In the genomic region with DNA sequence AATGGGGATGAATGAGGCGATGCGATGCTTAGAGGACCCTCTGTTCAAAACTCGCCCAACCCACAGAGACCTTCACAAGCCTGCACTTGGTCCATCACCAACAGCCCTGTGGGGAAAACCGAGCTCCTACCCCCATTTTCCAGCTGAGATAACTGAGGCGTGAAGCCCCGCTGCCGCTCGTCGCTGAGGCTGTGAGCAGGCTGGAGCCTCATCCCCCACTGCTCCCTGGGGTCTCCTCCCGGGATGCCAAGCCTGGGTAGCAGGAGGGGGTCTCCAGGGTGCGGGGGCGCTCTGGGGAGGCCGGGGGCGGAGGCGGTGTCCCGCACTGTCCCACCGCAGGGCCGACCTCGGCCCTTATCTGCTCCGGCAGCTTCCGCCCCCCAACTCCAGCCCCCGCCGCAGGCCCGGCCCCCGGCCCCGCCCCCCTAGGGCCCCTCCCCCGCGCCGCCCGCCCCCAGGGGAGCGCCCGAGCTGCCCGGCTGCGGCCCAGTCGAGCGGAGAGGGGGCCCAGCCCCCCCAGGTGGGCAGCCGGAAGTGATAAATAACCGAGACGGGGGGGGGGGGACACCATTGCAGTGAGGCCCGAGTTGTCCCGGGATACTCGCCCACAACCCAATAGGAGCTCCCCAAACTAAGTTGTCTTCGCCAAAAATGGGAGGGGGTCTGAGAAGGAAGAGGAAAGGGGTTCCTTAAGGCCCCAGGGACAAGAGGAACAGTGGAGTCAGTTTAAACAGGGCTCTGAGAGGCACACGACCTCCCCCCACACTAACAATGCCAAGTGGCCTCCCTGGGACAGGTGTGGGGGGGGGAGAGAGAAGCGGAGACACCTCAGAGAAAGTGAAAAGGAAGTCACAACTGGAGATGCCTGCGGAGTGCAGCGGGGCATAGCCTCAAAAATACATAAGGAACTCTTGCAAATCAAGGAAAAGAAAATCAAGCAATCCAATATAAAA, we compare ENCODE assay signal across 8 cellular contexts. TPM values are rescaled to one million over a fixed set of nuclear protein-coding genes. Genes with fewer than 3 reads are reported as not detected.
DNase-seq lines count a peak whose midpoint lies in the region; ATAC-seq, FAIRE-seq and TF ChIP-seq lines count a peak whose summit lies in the region.

No MANE protein-coding gene starts in this region.

- H3K4me2 ChIP-seq in A549: peak overlapping the region; percentile 99

- no peaks in the 10 kb centered on the region for H3K27me3 ChIP-seq in effector memory CD4-positive, alpha-beta T cell (replicated peaks; ENCODE audit: control insufficient read depth, insufficient read depth, low read length, poor library complexity, severe bottlenecking)

- H3K4me1 ChIP-seq in A549: peaks cover 6% of the 10 kb centered on the region; the same call in 2 of the 3 replicates
- peaks cover 27% of the 10 kb centered on the region for H3K4me1 ChIP-seq in effector memory CD4-positive, alpha-beta T cell (ENCODE audit: control insufficient read depth, insufficient read depth, low read length, poor library complexity, severe bottlenecking)

- ATAC-seq in A549 (peak; percentile 32 to 62; a peak in 4 of 6 replicates), HG03060 (IDR thresholded peaks at IDR 0.05; ENCODE audit: low read depth, unreplicated experiment) (peak; percentile 19), naive B cell (ENCODE audit: low read depth in 2 of 2) (peak; percentile 71 to 73)

- no peaks in the 10 kb centered on the region for H3K36me3 ChIP-seq in effector memory CD4-positive, alpha-beta T cell (ENCODE audit: control insufficient read depth, insufficient read depth, low read length)

- TF ChIP-seq POLR2A in A549 (IDR thresholded peaks at IDR 0.05; ENCODE audit: low read length): no peak
- TF ChIP-seq POLR2A in GM18526 (IDR thresholded peaks at IDR 0.05; ENCODE audit: extremely low read depth, insufficient read length): peak; percentile 63

- 33% methylated on average over 11 of the region's 47 CpGs for WGBS in A549 (ENCODE audit: missing lambda C conversion rate)

- TF ChIP-seq CTCF in A549 (IDR thresholded peaks at IDR 0.05): no peak

- POLR2A ChIA-PET in A549 (lab: Yijun Ruan, JAX): interaction anchor here (0.6 to 1.0 kb wide), 3 partner anchors 13 to 537 kb away, joined by 4 to 5 read pairs (median 4); no protein-coding TSS in a partner anchor

- H3K27ac Mint-ChIP-seq in naive B cell: peak overlapping the region; percentile 84 to 97 (median 94)

- FAIRE-seq in A549 (lab: Jason Lieb, UNC): no peak
- FAIRE-seq in RCC 7860 (lab: Jason Lieb, UNC): no peak

- no peaks in the 10 kb centered on the region for H3K9me3 Mint-ChIP-seq in naive B cell

- no peak for TF ChIP-seq RAD21 in A549 (conservative IDR thresholded peaks at IDR 0.05 in 1 of 2, IDR thresholded peaks at IDR 0.05 in 1 of 2)

- no peaks in the 10 kb centered on the region for H3K9me3 ChIP-seq in A549
- H3K9me3 ChIP-seq in effector memory CD4-positive, alpha-beta T cell (ENCODE audit: control insufficient read depth, low read length): no peaks in the 10 kb centered on the region

- CTCF ChIA-PET in A549 (lab: Yijun Ruan, JAX): interaction anchor here (0.6 to 3.9 kb wide), 6 partner anchors 10 to 222 kb away, joined by 3 to 27 read pairs (median 4); no protein-coding TSS in a partner anchor

- no peak for DNase-seq in A549 (ENCODE audit: low read depth in 1 of 2, low spot score in 1 of 2)
- peak in 3 of 5 experiments; percentile 24 to 58 (median 30) for DNase-seq in T-helper 2 cell
- DNase-seq in effector memory CD4-positive, alpha-beta T cell: peak; percentile 15 to 33 (median 24)
- peak; percentile 53 for DNase-seq in naive B cell
- DNase-seq in RCC 7860 (ENCODE audit: low spot score): no peak
- DNase-seq in NCI-H82 (lab: John Stamatoyannopoulos, UW): no peak

- H3K27me3 Mint-ChIP-seq in naive B cell: no peaks in the 10 kb centered on the region

- peak overlapping the region; percentile 73 to 87 for H3K27ac ChIP-seq in A549
- H3K27ac ChIP-seq in effector memory CD4-positive, alpha-beta T cell (ENCODE audit: insufficient read depth, low read length, poor library complexity, severe bottlenecking): peak overlapping the region; percentile 63

- H3K4me3 Mint-ChIP-seq in naive B cell: peak overlapping the region; percentile 83 to 96 (median 92)

- H3K36me3 Mint-ChIP-seq in naive B cell: no peaks in the 10 kb centered on the region

- no peak for TF ChIP-seq EP300 in A549 (IDR thresholded peaks at IDR 0.05)

- peaks cover 44 to 60% (median 60%) of the 10 kb centered on the region in 3 donors for H3K4me1 Mint-ChIP-seq in naive B cell

- H3K4me3 ChIP-seq in A549: peak overlapping the region; percentile 63
- H3K4me3 ChIP-seq in effector memory CD4-positive, alpha-beta T cell (ENCODE audit: insufficient read depth, low read depth, low read length, poor library complexity, severe bottlenecking): peak overlapping the region; percentile 60

TF ChIP-seq in A549, 52 proteins besides CTCF, POLR2A, EP300 and RAD21:
- TF ChIP-seq, protein P1, sequence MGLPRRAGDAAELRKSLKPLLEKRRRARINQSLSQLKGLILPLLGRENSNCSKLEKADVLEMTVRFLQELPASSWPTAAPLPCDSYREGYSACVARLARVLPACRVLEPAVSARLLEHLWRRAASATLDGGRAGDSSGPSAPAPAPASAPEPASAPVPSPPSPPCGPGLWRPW (IDR thresholded peaks at IDR 0.05): no peak
- no peak for TF ChIP-seq POLR2AphosphoS2 (conservative IDR thresholded peaks at IDR 0.05; ENCODE audit: low read length)
- TF ChIP-seq HOXB13 (CRISPR knock-in tag; IDR thresholded peaks at IDR 0.05; ENCODE audit: low read depth): no peak
- TF ChIP-seq BHLHE40 (IDR thresholded peaks at IDR 0.05; ENCODE audit: low read depth, low read length): no peak
- TF ChIP-seq JUNB (IDR thresholded peaks at IDR 0.05): no peak

RNA-seq across cellular contexts. Expression of a gene that starts 8.3 kb away (rescaled TPM):
- 10.8 and 11.7 TPM in 2 replicates for polyA plus RNA-seq in A549 (2011; rRNA removed)
- polyA plus RNA-seq in A549 (2012; cell fraction: cytosol; rRNA removed): 29.6 and 43.5 TPM in 2 replicates
- polyA plus RNA-seq in A549 (2012; cell fraction: nucleus; rRNA removed): 101 and 127 TPM in 2 replicates
- 29.7 to 35.4 TPM (median 35.2 TPM) in 3 replicates for polyA plus RNA-seq in A549 (2017; fragmentation: RNase III; extraction: RNeasy Plus Mini Kit Qiagen cat#74134 plus additional on column Dnase treatment)
- 7.3 and 7.7 TPM in 2 replicates for polyA minus RNA-seq in A549 (2011; rRNA and poly(A)+ RNA removed)
- polyA plus RNA-seq in naive B cell (ENCODE audit: low read depth in 6 of 6): 10 to 100 TPM in 5 of 6 donors, 1 to 10 TPM in 1; 7.5 to 21.9 (median 17.2) TPM

RNA-seq across cellular contexts. Expression of a gene that starts 21.8 kb away (rescaled TPM):
- polyA plus RNA-seq in A549 (2011; rRNA removed) (not detected in 2 replicates), A549 (2017; fragmentation: RNase III; extraction: RNeasy Plus Mini Kit Qiagen cat#74134 plus additional on column Dnase treatment) (0.07 to 0.21 TPM (median 0.14 TPM) in 3 replicates), naive B cell (ENCODE audit: low read depth in 6 of 6) (10 to 100 TPM; 42.8 to 74.6 (median 51.7) TPM)
- polyA plus RNA-seq in A549 (2012; cell fraction: cytosol; rRNA removed): 0.07 and 0.09 TPM in 2 replicates
- 0.28 TPM in 1 of 2 replicates, not detected in the other for polyA plus RNA-seq in A549 (2012; cell fraction: nucleus; rRNA removed)
- not detected in 2 replicates for polyA minus RNA-seq in A549 (2011; rRNA and poly(A)+ RNA removed)

RNA-seq across cellular contexts. Expression of a gene that starts 26.1 kb away (rescaled TPM):
- 201 and 283 TPM in 2 replicates for polyA plus RNA-seq in A549 (2011; rRNA removed)
- 199 and 231 TPM in 2 replicates for polyA plus RNA-seq in A549 (2012; cell fraction: cytosol; rRNA removed)
- 191 and 193 TPM in 2 replicates for polyA plus RNA-seq in A549 (2012; cell fraction: nucleus; rRNA removed)
- polyA plus RNA-seq in A549 (2017; fragmentation: RNase III; extraction: RNeasy Plus Mini Kit Qiagen cat#74134 plus additional on column Dnase treatment): 342 to 383 TPM (median 371 TPM) in 3 replicates
- 120 and 124 TPM in 2 replicates for polyA minus RNA-seq in A549 (2011; rRNA and poly(A)+ RNA removed)
- polyA plus RNA-seq in naive B cell (ENCODE audit: low read depth in 6 of 6): 100 to 1,000 TPM in 2 of 6 donors, 10 to 100 TPM in 4; 78.6 to 109 (median 95.1) TPM

RNA-seq across cellular contexts. Expression of a gene that starts 47.6 kb away (rescaled TPM):
- polyA plus RNA-seq in A549 (2011; rRNA removed) (0.06 and 0.07 TPM in 2 replicates), A549 (2017; fragmentation: RNase III; extraction: RNeasy Plus Mini Kit Qiagen cat#74134 plus additional on column Dnase treatment) (0.04 to 0.07 TPM (median 0.05 TPM) in 3 replicates), naive B cell (ENCODE audit: low read depth in 6 of 6) (not detected)
- 0.06 and 0.07 TPM in 2 replicates for polyA plus RNA-seq in A549 (2012; cell fraction: cytosol; rRNA removed)
- polyA plus RNA-seq in A549 (2012; cell fraction: nucleus; rRNA removed): 0.17 and 0.19 TPM in 2 replicates
- 0.05 TPM in 1 of 2 replicates, not detected in the other for polyA minus RNA-seq in A549 (2011; rRNA and poly(A)+ RNA removed)

RNA-seq across cellular contexts. Expression of a gene that starts 48.8 kb away (rescaled TPM):
- 0.08 and 0.12 TPM in 2 replicates for polyA plus RNA-seq in A549 (2011; rRNA removed)
- polyA plus RNA-seq in A549 (2012; cell fraction: cytosol; rRNA removed): 0.09 and 0.11 TPM in 2 replicates
- 1.2 TPM in 2 replicates for polyA plus RNA-seq in A549 (2012; cell fraction: nucleus; rRNA removed)
- polyA plus RNA-seq in A549 (2017; fragmentation: RNase III; extraction: RNeasy Plus Mini Kit Qiagen cat#74134 plus additional on column Dnase treatment): 0.17 to 0.26 TPM (median 0.21 TPM) in 3 replicates
- 0.49 and 0.91 TPM in 2 replicates for polyA minus RNA-seq in A549 (2011; rRNA and poly(A)+ RNA removed)
- not detected for polyA plus RNA-seq in naive B cell (ENCODE audit: low read depth in 6 of 6)

Comparison
In these comparisons a context has a peak if more than half of its experiments do, and no peak if none do; other contexts are left out.
1. ATAC-seq: peak in every context shown above with its lines; median percentile 72 in naive B cell; 47 in A549; 19 in HG03060.
2. DNase-seq: peak in T-helper 2 cell (3 of 5), effector memory CD4-positive, alpha-beta T cell (3 of 3) and naive B cell (single experiment); none in A549 (0 of 2), RCC 7860 (single experiment) and NCI-H82 (single experiment).
3. RNA of a gene that starts 21.8 kb away (polyA plus RNA-seq): 42.8 to 74.6 TPM in naive B cell; 0.07 to 0.28 TPM in A549; every median in the first group is over 10 times any median in the second.